ENCODE assay signal across 26 cellular contexts in genomic region chr2:178473373-178473772, GRCh38.
"Had no signal": no experiment of that assay in that cellular context is flagged by ENCODE, and none has a peak within 500 bp of the region (broad histone marks: within the 10 kb centered on the region; RNA-seq: fewer than 3 reads in every experiment).

No MANE protein-coding gene starts in this region.

- H3K9me3 ChIP-seq: esophagus squamous epithelium, heart right ventricle, left lung, prostate gland, right atrium auricular region, sigmoid colon, stomach, thyroid gland, vagina had no signal

- DNase-seq: dermis blood vessel endothelial cell; effector memory CD4-positive, alpha-beta T cell; esophagus squamous epithelium; foreskin melanocyte; glutamatergic neuron; heart right ventricle; hippocampal formation; left cardiac atrium; left lung; midbrain; naive thymus-derived CD4-positive, alpha-beta T cell; nephron progenitor cell; nucleus accumbens; sigmoid colon; stimulated activated CD4-positive, alpha-beta T cell treated with anti-CD3 and anti-CD28 coated beads, Interleukin-2, amount 100 ng/mL, for 24 hours; stimulated activated CD4-positive, alpha-beta T cell treated with anti-CD3 and anti-CD28 coated beads, Interleukin-4, amount 100 ng/mL, for 24 hours; stimulated activated naive CD4-positive, alpha-beta T cell treated with Interleukin-2 at 50 U/mL for 16 hours; stomach; trophoblast cell had no signal

- H3K27me3 ChIP-seq: esophagus squamous epithelium, heart right ventricle, left lung, right atrium auricular region, sigmoid colon, stomach, thyroid gland, vagina had no signal

- H3K27ac ChIP-seq: esophagus squamous epithelium, heart right ventricle, left lung, prostate gland, right atrium auricular region, sigmoid colon, stomach, thyroid gland, vagina had no signal

- ATAC-seq: heart right ventricle; left cardiac atrium; left lung; naive thymus-derived CD4-positive, alpha-beta T cell; stimulated activated effector memory CD8-positive, alpha-beta T cell treated with anti-CD3 and anti-CD28 coated beads, Interleukin-12 subunit alpha, Interleukin-12 subunit beta, amount 100 ng/mL, for 72 hours had no signal

- H3K4me1 ChIP-seq: prostate gland had no signal

- FAIRE-seq: endothelial cell of umbilical vein, islet of Langerhans had no signal

- H3K4me3 ChIP-seq: esophagus squamous epithelium, heart right ventricle, left lung, prostate gland, right atrium auricular region, sigmoid colon, stomach, thyroid gland, vagina had no signal

- H3K36me3 ChIP-seq: left lung, prostate gland, right atrium auricular region, thyroid gland had no signal
